Comparison of ENCODE assay signal across 14 cellular contexts in genomic region chr11:28713850-28714249, GRCh38.
DNase-seq lines count a peak whose midpoint lies in the region; ATAC-seq, FAIRE-seq and TF ChIP-seq lines count a peak whose summit lies in the region.
"Had no signal": no experiment of that assay in that cellular context is flagged by ENCODE, and none has a peak within 500 bp of the region (broad histone marks: within the 10 kb centered on the region; RNA-seq: fewer than 3 reads in every experiment).

No MANE protein-coding gene starts in this region.

- TF ChIP-seq EP300 in A549 (IDR thresholded peaks at IDR 0.05), result peak; percentile 61 to 81; a peak in 3 of 5 replicates

- DNase-seq in A549 (ENCODE audit: low read depth in 1 of 2, low spot score in 1 of 2), result peak in 1 of 2 experiments; percentile 87
- peak; percentile 89 for DNase-seq in DMS53 (lab: John Stamatoyannopoulos, UW)
- peak; percentile 88 for DNase-seq in NCI-H146 (lab: John Stamatoyannopoulos, UW)
- DNase-seq in NCI-H774 (lab: John Stamatoyannopoulos, UW), result peak; percentile 37
- no peak for DNase-seq in activated naive CD8-positive, alpha-beta T cell treated with anti-CD3 and anti-CD28 coated beads, Interleukin-2, amount 50 U/mL, for 24 hours
- DNase-seq in Caco-2, result no peak
- no peak for DNase-seq in tibial artery
- DNase-seq: MV-4-11, NCI-H187, NCI-H524, SW 1271 had no signal

- FAIRE-seq in A549 (lab: Jason Lieb, UNC), result peak; percentile 39

- H3K36me3 ChIP-seq in Caco-2 (ENCODE audit: control insufficient read depth, insufficient read depth, low read length), result no peaks in the 10 kb centered on the region
- H3K36me3 ChIP-seq in tibial artery, result no peaks in the 10 kb centered on the region
- H3K36me3 ChIP-seq: HAP-1 had no signal

- no peaks in the 10 kb centered on the region for H3K9me3 Mint-ChIP-seq in activated naive CD8-positive, alpha-beta T cell treated with anti-CD3 and anti-CD28 coated beads, Interleukin-2, amount 50 U/mL, for 24 hours
- H3K9me3 Mint-ChIP-seq in Caco-2 (ENCODE audit: unreplicated experiment), result no peaks in the 10 kb centered on the region

- no peaks in the 10 kb centered on the region for H3K27me3 Mint-ChIP-seq in activated naive CD8-positive, alpha-beta T cell treated with anti-CD3 and anti-CD28 coated beads, Interleukin-2, amount 50 U/mL, for 24 hours
- no peaks in the 10 kb centered on the region for H3K27me3 Mint-ChIP-seq in Caco-2 (ENCODE audit: insufficient read depth, unreplicated experiment)

- POLR2A ChIA-PET in A549 (lab: Yijun Ruan, JAX) (no interaction called here), Caco-2 (lab: Charles Lee) (no interaction called here)

- H3K27me3 ChIP-seq in Caco-2 (replicated peaks; ENCODE audit: control insufficient read depth, insufficient read depth, low read length) (no peaks in the 10 kb centered on the region), tibial artery (no peaks in the 10 kb centered on the region)

- H3K4me3 ChIP-seq in A549, result no peak overlapping the region
- no peak overlapping the region for H3K4me3 ChIP-seq in Caco-2 (ENCODE audit: low read depth, low read length)
- H3K4me3 ChIP-seq in tibial artery, result no peak overlapping the region
- H3K4me3 ChIP-seq: HAP-1 had no signal

- CTCF ChIA-PET in A549 (lab: Yijun Ruan, JAX), result no interaction called here
- CTCF ChIA-PET in Caco-2 (lab: Charles Lee), result no interaction called here

- H3K9me3 ChIP-seq in A549, result no peaks in the 10 kb centered on the region; the same call in 1 of the 3 replicates
- H3K9me3 ChIP-seq in Caco-2, result no peaks in the 10 kb centered on the region
- no peaks in the 10 kb centered on the region for H3K9me3 ChIP-seq in tibial artery
- H3K9me3 ChIP-seq: HAP-1 had no signal

- TF ChIP-seq POLR2A in A549 (IDR thresholded peaks at IDR 0.05; ENCODE audit: low read length), result no peak

- peaks cover 29% of the 10 kb centered on the region for H3K4me1 ChIP-seq in A549
- no peaks in the 10 kb centered on the region for H3K4me1 ChIP-seq in Caco-2
- H3K4me1 ChIP-seq in tibial artery, result no peaks in the 10 kb centered on the region
- H3K4me1 ChIP-seq: HAP-1 had no signal

- no peak overlapping the region for H3K4me3 Mint-ChIP-seq in activated naive CD8-positive, alpha-beta T cell treated with anti-CD3 and anti-CD28 coated beads, Interleukin-2, amount 50 U/mL, for 24 hours
- H3K4me3 Mint-ChIP-seq in Caco-2 (ENCODE audit: unreplicated experiment), result no peak overlapping the region

- H3K27ac ChIP-seq in A549 (peak overlapping the region; percentile 73 to 74), tibial artery (no peak overlapping the region)
- H3K27ac ChIP-seq: C4-2B had no signal

- no peak for TF ChIP-seq CTCF in A549 (IDR thresholded peaks at IDR 0.05)
- TF ChIP-seq CTCF in Caco-2 (IDR thresholded peaks at IDR 0.05; ENCODE audit: insufficient read depth in 1 of 2, low read depth in 1 of 2, low read length in 1 of 2, severe bottlenecking in 1 of 2, unreplicated experiment in 1 of 2), result no peak
- TF ChIP-seq CTCF in tibial artery (IDR thresholded peaks at IDR 0.05), result no peak

- whole genome bisulfite sequencing in A549 (ENCODE audit: missing lambda C conversion rate), result 4% methylated on average over 2 of the region's 2 CpGs

- H3K4me1 Mint-ChIP-seq in activated naive CD8-positive, alpha-beta T cell treated with anti-CD3 and anti-CD28 coated beads, Interleukin-2, amount 50 U/mL, for 24 hours, result no peaks in the 10 kb centered on the region
- H3K4me1 Mint-ChIP-seq in Caco-2 (ENCODE audit: low read depth, unreplicated experiment), result no peaks in the 10 kb centered on the region

- no peak overlapping the region for H3K27ac Mint-ChIP-seq in activated naive CD8-positive, alpha-beta T cell treated with anti-CD3 and anti-CD28 coated beads, Interleukin-2, amount 50 U/mL, for 24 hours
- H3K27ac Mint-ChIP-seq in Caco-2 (ENCODE audit: unreplicated experiment), result no peak overlapping the region

- ATAC-seq in A549 (peak; percentile 24 to 77; a peak in 3 of 6 replicates), GM21619 (IDR thresholded peaks at IDR 0.05; ENCODE audit: unreplicated experiment) (no peak)
- ATAC-seq in activated naive CD8-positive, alpha-beta T cell treated with anti-CD3 and anti-CD28 coated beads, Interleukin-2, amount 50 U/mL, for 24 hours, result no peak

- TF ChIP-seq RAD21 in A549 (conservative IDR thresholded peaks at IDR 0.05 in 1 of 2, IDR thresholded peaks at IDR 0.05 in 1 of 2), result peak in 1 of 2 experiments; percentile 58; a peak in 3 of 5 replicates

- no peaks in the 10 kb centered on the region for H3K36me3 Mint-ChIP-seq in activated naive CD8-positive, alpha-beta T cell treated with anti-CD3 and anti-CD28 coated beads, Interleukin-2, amount 50 U/mL, for 24 hours (ENCODE audit: low read depth)
- no peaks in the 10 kb centered on the region for H3K36me3 Mint-ChIP-seq in Caco-2 (ENCODE audit: insufficient read depth, unreplicated experiment)

- no TSS peak for BruUV-seq in Caco-2 (replicated peaks; lab: Mats Ljungman, UMichigan)

- H3K4me2 ChIP-seq in A549, result peak overlapping the region; percentile 41

- intact Hi-C loops in Caco-2 (cut with micrococcal nuclease; ENCODE audit: unreplicated experiment) (no loop called here), tibial artery (cut with DNase I; ENCODE audit: low total_unique reads) (no loop called here)

TF ChIP-seq in A549, 52 proteins besides CTCF, POLR2A, EP300 and RAD21:
- TF ChIP-seq CEBPB (IDR thresholded peaks at IDR 0.05), result peak in 1 of 2 experiments; percentile 20; a peak in 1 of 4 replicates
- TF ChIP-seq FOXS1 (CRISPR knock-in tag; IDR thresholded peaks at IDR 0.05), result no peak
- peak in 1 of 2 experiments; percentile 85; a peak in 2 of 5 replicates for TF ChIP-seq JUN (IDR thresholded peaks at IDR 0.05)
- no peak for TF ChIP-seq HMGXB4 (CRISPR knock-in tag; IDR thresholded peaks at IDR 0.05; ENCODE audit: borderline replicate concordance)
- TF ChIP-seq BCL3 (IDR thresholded peaks at IDR 0.05), result peak; percentile 75; the same call in 1 of the 3 replicates
- TF ChIP-seq GATA3 (IDR thresholded peaks at IDR 0.05; ENCODE audit: borderline replicate concordance), result peak; percentile 90
- TF ChIP-seq JUNB (IDR thresholded peaks at IDR 0.05), result peak; percentile 87
- peak; percentile 47 for TF ChIP-seq SMC3 (IDR thresholded peaks at IDR 0.05)
- peak; percentile 31 for TF ChIP-seq ZFP36 (IDR thresholded peaks at IDR 0.05; ENCODE audit: borderline replicate concordance, partially characterized antibody)
- TF ChIP-seq EHMT2 (IDR thresholded peaks at IDR 0.05; ENCODE audit: low read depth), result no peak
- 0 out of 2 replicates have a peak, but pooled peaks have one; percentile 22 for TF ChIP-seq MAX (IDR thresholded peaks at IDR 0.05)
- TF ChIP-seq HDAC2 (IDR thresholded peaks at IDR 0.05), result no peak
- no peak for TF ChIP-seq ESRRA (IDR thresholded peaks at IDR 0.05; ENCODE audit: borderline replicate concordance, low read length)
- TF ChIP-seq HOXB5 (CRISPR knock-in tag; IDR thresholded peaks at IDR 0.05), result 0 out of 2 replicates have a peak, but pooled peaks have one; percentile 17
- no peak for TF ChIP-seq MAFK (IDR thresholded peaks at IDR 0.05; ENCODE audit: partially characterized antibody)
- no peak for TF ChIP-seq FOSL2 (IDR thresholded peaks at IDR 0.05)
- peak; percentile 68 for TF ChIP-seq FOSL2 (CRISPR knock-in tag; IDR thresholded peaks at IDR 0.05)

Comparison
In these comparisons a context has a peak if more than half of its experiments do, and no peak if none do; other contexts are left out.
1. ATAC-seq: peak in A549 (2 of 2); none in activated naive CD8-positive, alpha-beta T cell treated with anti-CD3 and anti-CD28 coated beads, Interleukin-2, amount 50 U/mL, for 24 hours (single experiment) and GM21619 (single experiment).
2. DNase-seq: peak in DMS53 (single experiment), NCI-H146 (single experiment) and NCI-H774 (single experiment); none in activated naive CD8-positive, alpha-beta T cell treated with anti-CD3 and anti-CD28 coated beads, Interleukin-2, amount 50 U/mL, for 24 hours (single experiment), Caco-2 (0 of 2) and tibial artery (0 of 2).
3. H3K27ac ChIP-seq: peak in A549 (2 of 2); none in tibial artery (0 of 2).